24 cellular contexts compared by ENCODE assay signal in the genomic region with DNA sequence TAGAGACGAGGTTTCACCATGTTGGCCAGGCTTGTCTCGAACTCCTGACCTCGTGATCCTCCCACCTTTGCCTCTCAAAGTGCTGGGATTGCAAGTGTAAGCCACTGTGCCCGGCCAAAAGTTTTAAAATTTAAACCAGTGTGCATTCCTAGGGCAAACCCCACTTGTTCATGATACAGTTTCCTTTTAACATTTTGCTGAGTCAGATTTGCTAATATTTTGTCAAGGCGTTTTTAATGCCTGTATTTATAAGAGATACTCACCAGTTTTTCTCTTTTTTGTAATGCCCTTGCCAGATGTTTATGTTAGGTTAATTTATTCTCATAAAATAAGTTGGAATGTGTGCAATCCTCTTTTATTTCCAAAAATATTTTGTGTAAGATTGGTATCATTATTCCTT.
"Had no signal": no experiment of that assay in that cellular context is flagged by ENCODE, and none has a peak within 500 bp of the region (broad histone marks: within the 10 kb centered on the region; RNA-seq: fewer than 3 reads in every experiment).

No MANE protein-coding gene starts in this region.

- H3K4me3 Mint-ChIP-seq: T-helper 1 cell treated with Interleukin-12 subunit alpha and Interleukin-12 subunit beta and Interleukin-4 antibody, amounts not matched to agents 30 μg/mL and 1 μg/mL, for 36 hours had no signal

- H3K9me3 ChIP-seq: MG63, SJSA1 had no signal

- H3K4me3 ChIP-seq: MG63, SJSA1 had no signal

- DNase-seq: Karpas-422; KG1; MG63; NCI-H1092; NCI-H1105 treated with DMSO at 0.1 percent for 48 hours; NCI-H1417 treated with DMSO at 0.1 percent for 48 hours; NCI-H146; NCI-H1694 treated with DMSO at 0.1 percent for 48 hours; NCI-H1930; NCI-H2081; NCI-H2107; NCI-H2227 treated with DMSO at 0.1 percent for 48 hours; NCI-H446; NCI-H510A; NCI-H524 treated with DMSO at 0.1 percent for 48 hours; NCI-H69; NCI-H774; NK-92 treated with Interleukin-12 subunit alpha and Interleukin-12 subunit beta, amount 100 ng/mL, for 24 hours; OCI-M1; Right ventricle myocardium superior; RPMI8226; SIG-M5 had no signal

- H3K4me1 ChIP-seq: SJSA1 had no signal

- H3K36me3 ChIP-seq: MG63, SJSA1 had no signal

- H3K27ac Mint-ChIP-seq: T-helper 1 cell treated with Interleukin-12 subunit alpha and Interleukin-12 subunit beta and Interleukin-4 antibody, amounts not matched to agents 30 μg/mL and 1 μg/mL, for 36 hours had no signal

- H3K27me3 ChIP-seq: MG63, SJSA1 had no signal

- H3K27ac ChIP-seq: SJSA1 had no signal

- H3K9me3 Mint-ChIP-seq: T-helper 1 cell treated with Interleukin-12 subunit alpha and Interleukin-12 subunit beta and Interleukin-4 antibody, amounts not matched to agents 30 μg/mL and 1 μg/mL, for 36 hours had no signal
